ENCODE assay signal across 8 cellular contexts in genomic region chr9:89661956-89662717, GRCh38. TPM values are rescaled to one million over a fixed set of nuclear protein-coding genes. Genes with fewer than 3 reads are reported as not detected.
DNase-seq lines count a peak whose midpoint lies in the region; ATAC-seq, FAIRE-seq and TF ChIP-seq lines count a peak whose summit lies in the region.

No MANE protein-coding gene starts in this region.

- peak; percentile 24 for DNase-seq in HTR-8/SVneo (ENCODE audit: insufficient read length, low spot score)
- peak; percentile 60 to 98 (median 97) for DNase-seq in Peyer's patch
- DNase-seq in stimulated activated CD4-positive, alpha-beta T cell treated with anti-CD3 and anti-CD28 coated beads, Interleukin-2, amount 100 ng/mL, for 24 hours: no peak
- DNase-seq in stimulated activated CD4-positive, alpha-beta T cell treated with anti-CD3 and anti-CD28 coated beads, Interleukin-12 subunit alpha, Interleukin-12 subunit beta, amount 100 ng/mL, for 4 hours: no peak

- H3K36me3 ChIP-seq in Peyer's patch (no peaks in the 10 kb centered on the region), endocrine pancreas (ENCODE audit: control insufficient read depth, insufficient read depth, low read length) (no peaks in the 10 kb centered on the region), liver (ENCODE audit: control insufficient read depth in 4 of 4, insufficient read depth in 3 of 4, low read depth in 1 of 4, low read length in 3 of 4) (no peaks in the 10 kb centered on the region), subcutaneous abdominal adipose tissue (ENCODE audit: control insufficient read depth in 5 of 5, insufficient read depth in 5 of 5, low read length in 5 of 5) (no peaks in the 10 kb centered on the region)

- no peak for FAIRE-seq in HTR-8/SVneo (lab: Jason Lieb, UNC)

- 23% methylated on average over 21 of the region's 21 CpGs for WGBS in liver

- H3K27ac ChIP-seq in Peyer's patch (peak overlapping the region; percentile 39 to 90 (median 71)), liver (ENCODE audit: low read depth in 1 of 2, low read length in 2 of 2) (peak overlapping the region; percentile 78 to 92), subcutaneous abdominal adipose tissue (ENCODE audit: low read depth, low read length) (no peak overlapping the region)

- ATAC-seq in GM19023 (IDR thresholded peaks at IDR 0.05; ENCODE audit: unreplicated experiment): no peak

- H3K4me1 ChIP-seq in Peyer's patch: peaks cover 0 to 51% (median 9%) of the 10 kb centered on the region in 4 donors
- H3K4me1 ChIP-seq in endocrine pancreas (ENCODE audit: control insufficient read depth, insufficient read depth, low read length): peaks cover 4% of the 10 kb centered on the region
- H3K4me1 ChIP-seq in liver (ENCODE audit: control insufficient read depth in 4 of 4, insufficient read depth in 4 of 4, low read length in 3 of 4): peaks cover 26 to 69% (median 40%) of the 10 kb centered on the region in 4 donors
- H3K4me1 ChIP-seq in subcutaneous abdominal adipose tissue (ENCODE audit: control insufficient read depth in 5 of 5, insufficient read depth in 5 of 5, low read length in 5 of 5): peaks cover 8 to 36% (median 24%) of the 10 kb centered on the region in 5 donors

- TF ChIP-seq POLR2A in Peyer's patch (IDR thresholded peaks at IDR 0.05): peak; percentile 35 to 61

- H3K4me3 ChIP-seq in Peyer's patch (peak overlapping the region in 2 of 4 donors; percentile 28 to 31), endocrine pancreas (ENCODE audit: control insufficient read depth, insufficient read depth, low read length) (no peak overlapping the region), liver (ENCODE audit: low read depth in 1 of 3, low read length in 3 of 3) (peak overlapping the region in 2 of 3 donors; percentile 2 to 27), subcutaneous abdominal adipose tissue (ENCODE audit: low read depth in 1 of 5, low read length in 5 of 5) (peak overlapping the region; percentile 59 to 73 (median 65))

- no peaks in the 10 kb centered on the region for H3K27me3 ChIP-seq in Peyer's patch
- H3K27me3 ChIP-seq in endocrine pancreas (ENCODE audit: control insufficient read depth, insufficient read depth, low read length): no peaks in the 10 kb centered on the region
- H3K27me3 ChIP-seq in liver (ENCODE audit: control insufficient read depth in 4 of 4, insufficient read depth in 4 of 4, low read length in 3 of 4): no peaks in the 10 kb centered on the region
- no peaks in the 10 kb centered on the region for H3K27me3 ChIP-seq in subcutaneous abdominal adipose tissue (ENCODE audit: control insufficient read depth in 5 of 5, insufficient read depth in 4 of 5, low read length in 5 of 5)

- H3K9ac ChIP-seq in endocrine pancreas (ENCODE audit: control insufficient read depth, insufficient read depth, low read length) (peak overlapping the region; percentile 43), liver (ENCODE audit: low read depth in 1 of 2, low read length in 2 of 2) (peak overlapping the region; percentile 1 to 3), subcutaneous abdominal adipose tissue (ENCODE audit: low read length in 5 of 5) (peak overlapping the region in 2 of 5 donors; percentile 18 to 62)

- H3K9me3 ChIP-seq in Peyer's patch (no peaks in the 10 kb centered on the region), endocrine pancreas (ENCODE audit: control insufficient read depth, low read length) (no peaks in the 10 kb centered on the region), liver (ENCODE audit: control insufficient read depth in 4 of 4, low read length in 3 of 4) (no peaks in the 10 kb centered on the region), subcutaneous abdominal adipose tissue (ENCODE audit: control insufficient read depth in 5 of 5, low read length in 5 of 5) (no peaks in the 10 kb centered on the region)

- TF ChIP-seq CTCF in Peyer's patch (IDR thresholded peaks at IDR 0.05) (no peak), liver (IDR thresholded peaks at IDR 0.05; ENCODE audit: low read depth, low read length, missing input control) (no peak)

- peak; percentile 12 to 48 for TF ChIP-seq RAD21 in liver (IDR thresholded peaks at IDR 0.05)

TF ChIP-seq in liver, 16 proteins besides CTCF, POLR2A, EP300 and RAD21:
- TF ChIP-seq GABPA (IDR thresholded peaks at IDR 0.05 in 1 of 2, conservative IDR thresholded peaks at IDR 0.05 in 1 of 2): no peak
- peak; percentile 87 for TF ChIP-seq MAX (IDR thresholded peaks at IDR 0.05)
- TF ChIP-seq JUND (IDR thresholded peaks at IDR 0.05): peak in 1 of 2 donors; percentile 35
- no peak for TF ChIP-seq ATF3 (IDR thresholded peaks at IDR 0.05)
- peak in 1 of 2 donors; percentile 12 for TF ChIP-seq EGR1 (IDR thresholded peaks at IDR 0.05; ENCODE audit: low read depth in 2 of 2)
- TF ChIP-seq ZBTB33 (IDR thresholded peaks at IDR 0.05): peak; percentile 33
- TF ChIP-seq SP1 (IDR thresholded peaks at IDR 0.05): peak; percentile 92
- TF ChIP-seq HNF4A (conservative IDR thresholded peaks at IDR 0.05): peak; percentile 53 to 68
- TF ChIP-seq YY1 (IDR thresholded peaks at IDR 0.05): peak; percentile 86
- TF ChIP-seq NR2F2 (IDR thresholded peaks at IDR 0.05): peak; percentile 83
- peak; percentile 28 for TF ChIP-seq HNF4G (IDR thresholded peaks at IDR 0.05)
- peak; percentile 59 for TF ChIP-seq FOXA1 (IDR thresholded peaks at IDR 0.05)
- TF ChIP-seq RXRA (IDR thresholded peaks at IDR 0.05): peak; percentile 84 to 85
- no peak for TF ChIP-seq REST (IDR thresholded peaks at IDR 0.05)
- TF ChIP-seq FOXA2 (IDR thresholded peaks at IDR 0.05): no peak
- TF ChIP-seq TAF1 (conservative IDR thresholded peaks at IDR 0.05): no peak
TF ChIP-seq in liver: peak in this region for 11.

RNA-seq across cellular contexts. Expression of gene GADD45G, which starts 57.3 kb away (rescaled TPM):
- 10 to 100 TPM in 3 of 4 donors, 1 to 10 TPM in 1; 8.7 to 37.1 (median 12.8) TPM for total RNA-seq in Peyer's patch
- total RNA-seq in liver: 10 to 100 TPM in 1 of 2 donors, 1 to 10 TPM in 1; 5.5 to 20.7 TPM
- 100 to 1,000 TPM in 1 of 2 donors, 10 to 100 TPM in 1; 66.0 to 106 TPM for polyA plus RNA-seq in liver

Comparison
In these comparisons a context has a peak if more than half of its experiments do, and no peak if none do; other contexts are left out.
1. DNase-seq: peak in HTR-8/SVneo (single experiment) and Peyer's patch (3 of 3); none in stimulated activated CD4-positive, alpha-beta T cell treated with anti-CD3 and anti-CD28 coated beads, Interleukin-2, amount 100 ng/mL, for 24 hours (0 of 2) and stimulated activated CD4-positive, alpha-beta T cell treated with anti-CD3 and anti-CD28 coated beads, Interleukin-12 subunit alpha, Interleukin-12 subunit beta, amount 100 ng/mL, for 4 hours (single experiment).